ENCODE assay signal across 27 cellular contexts in genomic region chr19:41189425-41190065, GRCh38. TPM values are rescaled to one million over a fixed set of nuclear protein-coding genes. Genes with fewer than 3 reads are reported as not detected.
DNase-seq lines count a peak whose midpoint lies in the region; ATAC-seq and TF ChIP-seq lines count a peak whose summit lies in the region.
"Had no signal": no experiment of that assay in that cellular context is flagged by ENCODE, and none has a peak within 500 bp of the region (broad histone marks: within the 10 kb centered on the region; RNA-seq: fewer than 3 reads in every experiment).

No MANE protein-coding gene starts in this region.

- H3K9me3 ChIP-seq in HEK293 (ENCODE audit: control insufficient read depth, insufficient read depth, low read depth, low read length) = no peaks in the 10 kb centered on the region
- H3K9me3 ChIP-seq in adipocyte (ENCODE audit: control insufficient read depth, low read length) = no peaks in the 10 kb centered on the region
- H3K9me3 ChIP-seq: left lung, SJSA1, tibial artery had no signal

- no peak for ATAC-seq in HG03469 (IDR thresholded peaks at IDR 0.05; ENCODE audit: unreplicated experiment)
- no peak for ATAC-seq in stimulated activated naive CD8-positive, alpha-beta T cell treated with anti-CD3 and anti-CD28 coated beads, Interleukin-15, Interleukin-2, amounts not matched to agents 100 U/mL and 50 U/mL, for 24 hours
- ATAC-seq: left lung had no signal

- in situ Hi-C loops in Caki2 (cut with HindIII; ENCODE audit: low pct_unique_long_range_greater_than_20kb, low sequenced_read_pairs) = no loop called here

- H3K9ac ChIP-seq in adipocyte (ENCODE audit: low read length) = no peak overlapping the region

- CTCF ChIA-PET in HEK293 (lab: Yijun Ruan, JAX) = interaction anchor here (0.5 to 1.0 kb wide), 8 partner anchors 13 to 431 kb away, joined by 3 to 4 read pairs (median 3); no protein-coding TSS in a partner anchor

- H3K27me3 ChIP-seq in adipocyte (replicated peaks; ENCODE audit: control insufficient read depth, insufficient read depth, low read length) = peaks cover 41% of the 10 kb centered on the region

- no peaks in the 10 kb centered on the region for H3K36me3 ChIP-seq in HEK293 (ENCODE audit: control insufficient read depth in 2 of 2, insufficient read depth in 1 of 2, low read length in 2 of 2)
- H3K36me3 ChIP-seq in adipocyte (ENCODE audit: control insufficient read depth, insufficient read depth, low read length, severe bottlenecking) = no peaks in the 10 kb centered on the region
- H3K36me3 ChIP-seq: left lung, SJSA1, tibial artery had no signal

- DNase-seq in Caki2 (ENCODE audit: low read depth) (peak; percentile 63), adipocyte (ENCODE audit: low read depth) (peak; percentile 28), iPS-NIHi11 (ENCODE audit: low spot score) (peak; percentile 70), ureter (ENCODE audit: low spot score) (no peak), T-helper 1 cell (no peak)
- DNase-seq in stimulated activated naive CD8-positive, alpha-beta T cell treated with anti-CD3 and anti-CD28 coated beads, Interleukin-15, Interleukin-2, amounts not matched to agents 100 U/mL and 50 U/mL, for 24 hours = no peak
- DNase-seq: activated CD4-positive, alpha-beta T cell treated with anti-CD3 and anti-CD28 coated beads, Interleukin-2, amount 50 U/mL, for 48 hours; activated naive CD4-positive, alpha-beta T cell treated with anti-CD3 and anti-CD28 coated beads for 36 hours; anterior cingulate cortex; caudate nucleus; CD4-positive, CD25-positive, alpha-beta regulatory T cell; DMS53; foreskin melanocyte; HFFc6; hippocampal formation; IMR-90; left lung; MM.1S; NCI-H146; NCI-H82; posterior cingulate gyrus; stimulated activated naive CD4-positive, alpha-beta T cell treated with Interleukin-2 at 50 U/mL for 16 hours; tibial artery had no signal

- H3K4me3 ChIP-seq in HEK293 (ENCODE audit: low read depth, low read length) (no peak overlapping the region), adipocyte (ENCODE audit: low read length) (no peak overlapping the region)
- H3K4me3 ChIP-seq: left lung, SJSA1, tibial artery had no signal

- peak overlapping the region; percentile 4; the same call in 1 of the 2 replicates for H3K27ac ChIP-seq in HEK293 (ENCODE audit: extremely low read depth, low read depth, low read length)
- H3K27ac ChIP-seq: epithelial cell of prostate, left lung, SJSA1, tibial artery had no signal

- POLR2A ChIA-PET in HEK293 (lab: Yijun Ruan, JAX) = interaction anchor here (0.6 to 1.5 kb wide), 2 partner anchors 74 to 136 kb away, joined by 4 to 5 read pairs; partner anchors contain the start of gene HNRNPUL1

- no peak for TF ChIP-seq CTCF in HEK293 (tag by site-specific recombination; IDR thresholded peaks at IDR 0.05)

- H3K4me1 ChIP-seq in HEK293 (ENCODE audit: control insufficient read depth, insufficient read depth, low read length) (peaks cover 21% of the 10 kb centered on the region), adipocyte (ENCODE audit: control insufficient read depth, insufficient read depth, low read length) (peaks cover 10% of the 10 kb centered on the region)

TF ChIP-seq in HEK293, 187 proteins besides CTCF, POLR2A, EP300 and RAD21:
- peak; percentile 37 for TF ChIP-seq ZBTB44 (tag by site-specific recombination; IDR thresholded peaks at IDR 0.05)
- TF ChIP-seq ZNF555 (tag by site-specific recombination; conservative IDR thresholded peaks at IDR 0.05) = no peak
- 0 out of 2 replicates have a peak, but pooled peaks have one; percentile 28 for TF ChIP-seq ZIC2 (tag by site-specific recombination; IDR thresholded peaks at IDR 0.05)
- peak; percentile 51; the same call in 1 of the 2 replicates for TF ChIP-seq GLIS1 (tag by site-specific recombination; IDR thresholded peaks at IDR 0.05)
- no peak for TF ChIP-seq ZNF473 (tag by site-specific recombination; IDR thresholded peaks at IDR 0.05)
- peak; percentile 52; the same call in 1 of the 2 replicates for TF ChIP-seq ZBTB17 (tag by site-specific recombination; IDR thresholded peaks at IDR 0.05)
- TF ChIP-seq, protein P1, sequence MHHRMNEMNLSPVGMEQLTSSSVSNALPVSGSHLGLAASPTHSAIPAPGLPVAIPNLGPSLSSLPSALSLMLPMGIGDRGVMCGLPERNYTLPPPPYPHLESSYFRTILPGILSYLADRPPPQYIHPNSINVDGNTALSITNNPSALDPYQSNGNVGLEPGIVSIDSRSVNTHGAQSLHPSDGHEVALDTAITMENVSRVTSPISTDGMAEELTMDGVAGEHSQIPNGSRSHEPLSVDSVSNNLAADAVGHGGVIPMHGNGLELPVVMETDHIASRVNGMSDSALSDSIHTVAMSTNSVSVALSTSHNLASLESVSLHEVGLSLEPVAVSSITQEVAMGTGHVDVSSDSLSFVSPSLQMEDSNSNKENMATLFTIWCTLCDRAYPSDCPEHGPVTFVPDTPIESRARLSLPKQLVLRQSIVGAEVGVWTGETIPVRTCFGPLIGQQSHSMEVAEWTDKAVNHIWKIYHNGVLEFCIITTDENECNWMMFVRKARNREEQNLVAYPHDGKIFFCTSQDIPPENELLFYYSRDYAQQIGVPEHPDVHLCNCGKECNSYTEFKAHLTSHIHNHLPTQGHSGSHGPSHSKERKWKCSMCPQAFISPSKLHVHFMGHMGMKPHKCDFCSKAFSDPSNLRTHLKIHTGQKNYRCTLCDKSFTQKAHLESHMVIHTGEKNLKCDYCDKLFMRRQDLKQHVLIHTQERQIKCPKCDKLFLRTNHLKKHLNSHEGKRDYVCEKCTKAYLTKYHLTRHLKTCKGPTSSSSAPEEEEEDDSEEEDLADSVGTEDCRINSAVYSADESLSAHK (tag by site-specific recombination; IDR thresholded peaks at IDR 0.05) = peak; percentile 30; the same call in 1 of the 2 replicates
- no peak for TF ChIP-seq ZNF174 (tag by site-specific recombination; IDR thresholded peaks at IDR 0.05)
- peak; percentile 53 for TF ChIP-seq ZBTB20 (tag by site-specific recombination; IDR thresholded peaks at IDR 0.05)
- TF ChIP-seq ZFHX2 (tag by site-specific recombination; conservative IDR thresholded peaks at IDR 0.05) = peak; percentile 28; the same call in 1 of the 2 replicates
- TF ChIP-seq ZNF585B (tag by site-specific recombination; IDR thresholded peaks at IDR 0.05) = no peak
- peak; percentile 72 for TF ChIP-seq OSR2 (tag by site-specific recombination; IDR thresholded peaks at IDR 0.05)
- TF ChIP-seq ZNF354C (tag by site-specific recombination; IDR thresholded peaks at IDR 0.05; ENCODE audit: borderline replicate concordance, low read depth) = no peak
- no peak for TF ChIP-seq OVOL3 (tag by site-specific recombination; IDR thresholded peaks at IDR 0.05)
- TF ChIP-seq ZNF398 (tag by site-specific recombination; IDR thresholded peaks at IDR 0.05) = peak; percentile 50
- TF ChIP-seq ZNF843 (tag by site-specific recombination; IDR thresholded peaks at IDR 0.05) = no peak
- peak; percentile 50; the same call in 1 of the 2 replicates for TF ChIP-seq MZF1 (tag by site-specific recombination; IDR thresholded peaks at IDR 0.05; ENCODE audit: borderline replicate concordance)

RNA-seq across cellular contexts. Expression of gene CYP2S1, which starts 3.5 kb away (rescaled TPM):
- 10.6 and 40.2 TPM in 2 replicates for total RNA-seq in Caki2 (2014; rRNA removed; shearing (Covaris generic); ENCODE audit: low replicate concordance)
- 13.2 TPM for total RNA-seq in ureter
- total RNA-seq: CD4-positive, CD25-positive, alpha-beta regulatory T cell; SJSA1 had no signal

RNA-seq across cellular contexts. Expression of gene AXL, which starts 29.5 kb away (rescaled TPM):
- 349 and 418 TPM in 2 replicates for total RNA-seq in Caki2 (2014; rRNA removed; shearing (Covaris generic); ENCODE audit: low replicate concordance)
- 40.1 TPM for total RNA-seq in ureter
- total RNA-seq: CD4-positive, CD25-positive, alpha-beta regulatory T cell had no signal

Comparison
In these comparisons a context has a peak if more than half of its experiments do, and no peak if none do; other contexts are left out.
1. DNase-seq: peak in Caki2 (single experiment), adipocyte (single experiment) and iPS-NIHi11 (single experiment); none in ureter (single experiment), T-helper 1 cell (0 of 5) and stimulated activated naive CD8-positive, alpha-beta T cell treated with anti-CD3 and anti-CD28 coated beads, Interleukin-15, Interleukin-2, amounts not matched to agents 100 U/mL and 50 U/mL, for 24 hours (single experiment).